ENCODE assay signal across 13 cellular contexts in genomic region chr3:124322309-124322880, GRCh38.
DNase-seq lines count a peak whose midpoint lies in the region; ATAC-seq and TF ChIP-seq lines count a peak whose summit lies in the region.
"Had no signal": no experiment of that assay in that cellular context is flagged by ENCODE, and none has a peak within 500 bp of the region (broad histone marks: within the 10 kb centered on the region; RNA-seq: fewer than 3 reads in every experiment).

No MANE protein-coding gene starts in this region.

- H3K9ac ChIP-seq in PC-3 (ENCODE audit: low read length) (no peak overlapping the region), mesenchymal stem cell (ENCODE audit: low read length) (no peak overlapping the region)
- H3K9ac ChIP-seq: GM23248 had no signal

- POLR2A ChIA-PET in PC-3 (lab: Charles Lee; ENCODE audit: unreplicated experiment) (no interaction called here), PC-9 (lab: Charles Lee; ENCODE audit: unreplicated experiment) (no interaction called here)

- H2BK120ac ChIP-seq in mesenchymal stem cell (ENCODE audit: low read depth, low read length) = no peak overlapping the region

- no peak for TF ChIP-seq CTCF in PC-3 (conservative IDR thresholded peaks at IDR 0.05; ENCODE audit: low read depth, low read length)
- TF ChIP-seq CTCF in PC-9 (conservative IDR thresholded peaks at IDR 0.05) = no peak

- H3K9me3 ChIP-seq in PC-3 (ENCODE audit: low read length) = no peaks in the 10 kb centered on the region
- H3K9me3 ChIP-seq in mesenchymal stem cell (ENCODE audit: control insufficient read depth, low read length) = no peaks in the 10 kb centered on the region
- no peaks in the 10 kb centered on the region for H3K9me3 ChIP-seq in PC-9 (ENCODE audit: insufficient read depth, low read depth)
- H3K9me3 ChIP-seq: A549 had no signal

- CTCF ChIA-PET in PC-3 (lab: Charles Lee) (no interaction called here), PC-9 (lab: Charles Lee) (no interaction called here)

- intact Hi-C loops in PC-3 (cut with micrococcal nuclease) (no loop called here), PC-9 (cut with micrococcal nuclease; ENCODE audit: unreplicated experiment) (no loop called here)

- H3K14ac ChIP-seq in mesenchymal stem cell (ENCODE audit: low read length in 2 of 2) = no peak overlapping the region

- H3K4me2 ChIP-seq in PC-3 (ENCODE audit: low read length) = no peak overlapping the region
- H3K4me2 ChIP-seq in mesenchymal stem cell (ENCODE audit: low read length, poor library complexity, severe bottlenecking) = no peak overlapping the region
- no peak overlapping the region for H3K4me2 ChIP-seq in PC-9
- H3K4me2 ChIP-seq: A549 had no signal

- no peak overlapping the region for H3K27ac ChIP-seq in PC-3 (ENCODE audit: low read length)
- H3K27ac ChIP-seq in mesenchymal stem cell (ENCODE audit: low read length, poor library complexity, severe bottlenecking) = no peak overlapping the region
- no peak overlapping the region for H3K27ac ChIP-seq in PC-9
- H3K27ac ChIP-seq: A549, GM23248 had no signal

- no TSS peak for BruUV-seq in PC-3 (replicated peaks; lab: Mats Ljungman, UMichigan)
- BruUV-seq in PC-9 (replicated peaks; lab: Mats Ljungman, UMichigan) = no TSS peak

- H3K4ac ChIP-seq in mesenchymal stem cell (ENCODE audit: low read depth in 1 of 2, low read length in 2 of 2) = no peak overlapping the region

- no peak overlapping the region for H2BK12ac ChIP-seq in mesenchymal stem cell (ENCODE audit: low read length in 2 of 2)

- H3K9me2 ChIP-seq in PC-3 (replicated peaks; ENCODE audit: low read length) = no peaks in the 10 kb centered on the region
- no peaks in the 10 kb centered on the region for H3K9me2 ChIP-seq in PC-9 (ENCODE audit: insufficient read depth)

- no peak overlapping the region for H2BK5ac ChIP-seq in mesenchymal stem cell (ENCODE audit: low read depth, low read length, poor library complexity, severe bottlenecking)

- WGBS in mesenchymal stem cell = 75% methylated on average over 3 of the region's 3 CpGs

- no peaks in the 10 kb centered on the region for H3F3A ChIP-seq in PC-3 (ENCODE audit: low read length, unreplicated experiment)
- no peaks in the 10 kb centered on the region for H3F3A ChIP-seq in PC-9 (ENCODE audit: insufficient read depth, low read depth)

- no peak overlapping the region for H3K23ac ChIP-seq in mesenchymal stem cell (ENCODE audit: low read length in 2 of 2)

- no peaks in the 10 kb centered on the region for H3K79me1 ChIP-seq in mesenchymal stem cell (replicated peaks; ENCODE audit: low read length, poor library complexity, severe bottlenecking)

- H3K4me3 ChIP-seq in PC-3 (ENCODE audit: low read length) = no peak overlapping the region
- H3K4me3 ChIP-seq in mesenchymal stem cell (ENCODE audit: insufficient read depth in 1 of 2, low read depth in 1 of 2, low read length in 2 of 2) = no peak overlapping the region
- no peak overlapping the region for H3K4me3 ChIP-seq in PC-9
- H3K4me3 ChIP-seq: A549, GM23248 had no signal

- H4K8ac ChIP-seq in mesenchymal stem cell (ENCODE audit: low read length) = no peak overlapping the region

- H3K79me2 ChIP-seq in PC-3 (ENCODE audit: low read length) (no peaks in the 10 kb centered on the region), PC-9 (ENCODE audit: low read depth) (no peaks in the 10 kb centered on the region)

- DNase-seq in DMS 273 (lab: John Stamatoyannopoulos, UW; ENCODE audit: unreplicated experiment) (peak; percentile 59), M059J (ENCODE audit: low read depth) (peak; percentile 71), PC-3 (peak; percentile 6), mesenchymal stem cell (peak; percentile 1), PC-9 (no peak)
- no peak for DNase-seq in activated T-cell treated with anti-CD3 and anti-CD28 coated beads, Interleukin-2, amount 50 U/mL, for 48 hours
- DNase-seq: DND-41, GM23248, MV-4-11, NCI-H1694 treated with DMSO at 0.1 percent for 48 hours, SIG-M5 had no signal

- H2BK15ac ChIP-seq in mesenchymal stem cell (ENCODE audit: low read depth, poor library complexity, severe bottlenecking) = no peak overlapping the region

- H2AFZ ChIP-seq in PC-3 (ENCODE audit: low read length) (no peak overlapping the region), mesenchymal stem cell (ENCODE audit: low read depth, low read length) (no peak overlapping the region), PC-9 (no peak overlapping the region)
- H2AFZ ChIP-seq: GM23248 had no signal

- H3K18ac ChIP-seq in mesenchymal stem cell (ENCODE audit: low read depth in 1 of 2, low read length in 2 of 2) = no peak overlapping the region

- no peaks in the 10 kb centered on the region for H3K36me3 ChIP-seq in PC-3 (ENCODE audit: low read depth, low read length)
- H3K36me3 ChIP-seq in mesenchymal stem cell (ENCODE audit: control insufficient read depth in 1 of 2, insufficient read depth in 2 of 2, low read depth in 1 of 2, low read length in 2 of 2) = peaks cover 0 to 3% of the 10 kb centered on the region in 2 experiments
- H3K36me3 ChIP-seq in PC-9 (ENCODE audit: low read depth) = no peaks in the 10 kb centered on the region

- no peaks in the 10 kb centered on the region for H4K20me1 ChIP-seq in PC-3 (ENCODE audit: low read length)
- H4K20me1 ChIP-seq in PC-9 (ENCODE audit: insufficient read depth) = 0 out of 2 replicates have a peak, but pooled peaks cover 3% of the 10 kb centered on the region

- H3K27me3 ChIP-seq in PC-3 (ENCODE audit: low read length) (peaks cover 47% of the 10 kb centered on the region), mesenchymal stem cell (ENCODE audit: control insufficient read depth in 1 of 2, insufficient read depth in 1 of 2, low read length in 2 of 2) (peaks cover 0 to 4% of the 10 kb centered on the region in 2 experiments), PC-9 (ENCODE audit: insufficient read depth, low read depth) (peaks cover 62% of the 10 kb centered on the region)

- H3K4me1 ChIP-seq in PC-3 (ENCODE audit: insufficient read depth, low read length) (no peaks in the 10 kb centered on the region), mesenchymal stem cell (ENCODE audit: control insufficient read depth, insufficient read depth, low read depth, low read length) (peaks cover 2% of the 10 kb centered on the region), PC-9 (replicated peaks; ENCODE audit: insufficient read depth) (no peaks in the 10 kb centered on the region)
- H3K4me1 ChIP-seq: A549 had no signal

- H4K91ac ChIP-seq in mesenchymal stem cell (ENCODE audit: low read length) = no peak overlapping the region

- no peak overlapping the region for H2AK5ac ChIP-seq in mesenchymal stem cell (ENCODE audit: low read length, severe bottlenecking)

- ATAC-seq in PC-3 = no peak
- ATAC-seq in HG03159 (IDR thresholded peaks at IDR 0.05; ENCODE audit: unreplicated experiment) = no peak
- ATAC-seq: A549 had no signal

Comparison
In these comparisons a context has a peak if more than half of its experiments do, and no peak if none do; other contexts are left out.
1. DNase-seq: peak in DMS 273 (single experiment), M059J (single experiment), PC-3 (single experiment) and mesenchymal stem cell (single experiment); none in activated T-cell treated with anti-CD3 and anti-CD28 coated beads, Interleukin-2, amount 50 U/mL, for 48 hours (0 of 2) and PC-9 (0 of 2).